Comparison of ENCODE assay signal across 8 cellular contexts in the genomic region with DNA sequence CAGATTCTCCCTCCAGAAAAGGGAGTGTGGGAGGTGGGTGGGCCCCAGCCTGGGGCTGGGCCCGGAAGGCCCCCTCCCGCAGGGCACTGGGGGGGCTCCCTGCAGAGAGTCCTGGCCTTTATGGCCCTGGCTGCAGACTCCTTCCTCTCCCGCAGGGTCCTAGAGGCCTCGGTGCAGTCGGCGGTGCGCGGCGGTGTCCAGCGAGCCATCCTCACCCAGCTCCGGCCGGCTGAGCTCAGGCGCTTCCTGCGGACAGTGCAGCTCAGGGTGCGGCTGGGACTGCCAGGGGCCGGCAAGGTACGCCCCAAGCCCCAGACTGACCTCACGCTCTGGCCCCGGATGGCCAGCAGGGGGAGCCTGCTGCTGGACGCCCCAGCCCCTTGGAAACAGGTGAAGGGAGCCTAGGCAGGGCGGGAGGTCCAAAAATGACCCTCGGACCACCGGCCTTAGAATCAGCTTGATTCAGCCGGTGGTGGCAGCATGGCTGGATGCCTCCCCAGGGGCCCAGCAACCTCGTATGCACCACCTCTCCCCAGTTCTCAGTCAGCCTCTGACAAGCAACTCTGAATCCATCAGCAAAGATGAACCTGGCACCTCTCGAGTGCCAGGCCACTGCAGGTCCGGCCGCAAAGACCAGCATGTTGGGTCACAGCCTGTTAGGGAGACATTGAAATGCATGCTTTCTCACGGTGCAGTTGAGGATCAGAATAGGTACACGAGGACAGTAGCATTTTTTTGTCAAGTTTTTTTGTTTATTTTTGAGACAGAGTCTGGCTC. TPM values are rescaled to one million over a fixed set of nuclear protein-coding genes. Genes with fewer than 3 reads are reported as not detected.
DNase-seq lines count a peak whose midpoint lies in the region; ATAC-seq, FAIRE-seq and TF ChIP-seq lines count a peak whose summit lies in the region.

No MANE protein-coding gene starts in this region.

- in situ Hi-C loops in K562 (cut with MboI), result no loop called here

- no peaks in the 10 kb centered on the region for H3K9me3 Mint-ChIP-seq in CD8-positive, alpha-beta memory T cell

- no peaks in the 10 kb centered on the region for H3K36me3 ChIP-seq in CD8-positive, alpha-beta memory T cell (ENCODE audit: insufficient read depth, low read length)
- H3K36me3 ChIP-seq in HEK293 (ENCODE audit: control insufficient read depth in 2 of 2, insufficient read depth in 1 of 2, low read length in 2 of 2) (peaks cover 0 to 9% of the 10 kb centered on the region in 2 experiments; a peak in 1 of 3 replicates), RWPE2 (ENCODE audit: low read depth) (no peaks in the 10 kb centered on the region), K562 (ENCODE audit: control insufficient read depth, insufficient read depth, low read length) (peaks cover 27% of the 10 kb centered on the region; the same call in 2 of the 3 replicates)

- FAIRE-seq in K562 (lab: Jason Lieb, UNC), result peak; percentile 74

- 0 out of 2 replicates have a peak overlapping the region, but pooled peaks have one; percentile 21 for H2AFZ ChIP-seq in K562 (ENCODE audit: low read depth, low read length)

- H3K27ac ChIP-seq in CD8-positive, alpha-beta memory T cell (ENCODE audit: low read depth, low read length), result peak overlapping the region; percentile 18
- H3K27ac ChIP-seq in HEK293 (ENCODE audit: extremely low read depth, low read depth, low read length) (no peak overlapping the region), RWPE2 (ENCODE audit: poor library complexity, severe bottlenecking) (no peak overlapping the region), K562 (ENCODE audit: extremely low read depth, low read depth, low read length) (peak overlapping the region; percentile 80; the same call in 2 of the 3 replicates)

- ATAC-seq in RWPE2 (ENCODE audit: low read depth) (peak; percentile 67), K562 (peak; percentile 78), GM19397 (IDR thresholded peaks at IDR 0.05; ENCODE audit: unreplicated experiment) (no peak)

- CTCF ChIA-PET in CD8-positive, alpha-beta memory T cell (lab: Charles Lee), result interaction anchor here (1.2 to 1.7 kb wide), 2 partner anchors 13 to 107 kb away, joined by 3 to 6 read pairs; no protein-coding TSS in a partner anchor
- CTCF ChIA-PET in HEK293 (lab: Yijun Ruan, JAX) (interaction anchor here (0.6 to 2.5 kb wide), 19 partner anchors 9 to 554 kb away, joined by 3 to 14 read pairs (median 4); no protein-coding TSS in a partner anchor), K562 (lab: Yijun Ruan, JAX; ENCODE audit: low intra/inter-chr PET ratio) (interaction anchor here (0.6 to 1.1 kb wide), 4 partner anchors 53 to 236 kb away, joined by 3 to 4 read pairs (median 3); no protein-coding TSS in a partner anchor)

- DNase-seq in CD8-positive, alpha-beta memory T cell, result peak; percentile 14 to 57 (median 26)
- DNase-seq in RWPE2 (ENCODE audit: low spot score) (no peak), K562 (ENCODE audit: extremely low read depth in 1 of 4, low spot score in 3 of 4) (peak; percentile 89 to 94 (median 92)), skeletal muscle cell (ENCODE audit: low read depth) (no peak), COR-L47 (lab: John Stamatoyannopoulos, UW) (no peak)

- H3K9me3 ChIP-seq in CD8-positive, alpha-beta memory T cell (ENCODE audit: low read length), result no peaks in the 10 kb centered on the region
- no peaks in the 10 kb centered on the region for H3K9me3 ChIP-seq in HEK293 (ENCODE audit: control insufficient read depth, insufficient read depth, low read depth, low read length)
- H3K9me3 ChIP-seq in RWPE2 (ENCODE audit: severe bottlenecking), result no peaks in the 10 kb centered on the region
- no peaks in the 10 kb centered on the region for H3K9me3 ChIP-seq in K562 (replicated peaks; ENCODE audit: control insufficient read depth, insufficient read depth, low read depth, low read length)
- H3K9me3 ChIP-seq in iPS-18c (ENCODE audit: control insufficient read depth, insufficient read depth, low read length), result no peaks in the 10 kb centered on the region

- WGBS in K562 (ENCODE audit: insufficient coverage, low coverage, missing lambda C conversion rate), result 12% methylated on average over 29 of the region's 30 CpGs

- peak overlapping the region in 3 of 8 donors; percentile 17 to 68 (median 22) for H3K27ac Mint-ChIP-seq in CD8-positive, alpha-beta memory T cell

- intact Hi-C loops in K562 (cut with micrococcal nuclease), result loop anchor here (1.0 kb wide), 1 partner anchor 18 kb away; no protein-coding TSS in a partner anchor

- peak overlapping the region; percentile 35 for H3K4me2 ChIP-seq in K562 (ENCODE audit: insufficient read depth, low read length)

- H3K9ac ChIP-seq in K562 (ENCODE audit: insufficient read depth in 1 of 2, low read depth in 2 of 2, low read length in 2 of 2), result peak overlapping the region; percentile 10 to 85; a peak in 3 of 4 replicates

- H3K9me1 ChIP-seq in K562 (ENCODE audit: control insufficient read depth, insufficient read depth, low read length), result no peaks in the 10 kb centered on the region

- peak; percentile 67 to 83 for TF ChIP-seq RAD21 in K562 (CRISPR knock-in tag; conservative IDR thresholded peaks at IDR 0.05 in 1 of 2, IDR thresholded peaks at IDR 0.05 in 1 of 2)

- no TSS peak for BruUV-seq in K562 (replicated peaks; lab: Mats Ljungman, UMichigan)

- TF ChIP-seq CTCF in HEK293 (tag by site-specific recombination; IDR thresholded peaks at IDR 0.05) (peak; percentile 72), RWPE2 (IDR thresholded peaks at IDR 0.05; ENCODE audit: poor library complexity, severe bottlenecking) (peak; percentile 86), K562 (IDR thresholded peaks at IDR 0.05 in 2 of 3, conservative IDR thresholded peaks at IDR 0.05 in 1 of 3; ENCODE audit: insufficient read depth in 2 of 3, low read depth in 1 of 3, low read length in 3 of 3) (peak; percentile 90 to 96 (median 92))

- peak overlapping the region; percentile 45 for H3K4me3 ChIP-seq in CD8-positive, alpha-beta memory T cell (ENCODE audit: low read length)
- no peak overlapping the region for H3K4me3 ChIP-seq in HEK293 (ENCODE audit: low read depth, low read length)
- H3K4me3 ChIP-seq in RWPE2 (ENCODE audit: severe bottlenecking), result no peak overlapping the region
- H3K4me3 ChIP-seq in K562, result no peak overlapping the region
- H3K4me3 ChIP-seq in iPS-18c (ENCODE audit: insufficient read depth, low read depth, low read length), result peak overlapping the region; percentile 24
- H3K4me3 ChIP-seq in skeletal muscle cell (ENCODE audit: low read depth, low read length), result peak overlapping the region; percentile 28

- peak overlapping the region in 6 of 7 donors; percentile 34 to 85 (median 46) for H3K4me3 Mint-ChIP-seq in CD8-positive, alpha-beta memory T cell

- H3K79me2 ChIP-seq in K562 (ENCODE audit: control insufficient read depth, insufficient read depth, low read length), result peaks cover 5% of the 10 kb centered on the region; the same call in 2 of the 3 replicates

- H4K20me1 ChIP-seq in K562 (replicated peaks; ENCODE audit: control insufficient read depth, insufficient read depth, low read length), result no peaks in the 10 kb centered on the region

- POLR2A ChIA-PET in CD8-positive, alpha-beta memory T cell (lab: Charles Lee), result interaction anchor here (0.9 kb wide), 1 partner anchor 21 kb away, joined by 4 read pairs; a partner anchor contains a TSS
- POLR2A ChIA-PET in HEK293 (lab: Yijun Ruan, JAX), result no interaction called here
- POLR2A ChIA-PET in K562 (lab: Yijun Ruan, JAX), result interaction anchor here (0.8 to 5.4 kb wide), 8 partner anchors 9 to 127 kb away, joined by 3 to 115 read pairs (median 10); a partner anchor contains a TSS

- H3K27me3 ChIP-seq in CD8-positive, alpha-beta memory T cell (ENCODE audit: insufficient read depth, low read length, poor library complexity, severe bottlenecking), result no peaks in the 10 kb centered on the region
- no peaks in the 10 kb centered on the region for H3K27me3 ChIP-seq in RWPE2 (ENCODE audit: insufficient read depth, poor library complexity, severe bottlenecking)
- no peaks in the 10 kb centered on the region for H3K27me3 ChIP-seq in K562 (ENCODE audit: control insufficient read depth in 2 of 2, insufficient read depth in 2 of 2, low read length in 2 of 2)

- peak; percentile 47; the same call in 1 of the 2 replicates for TF ChIP-seq EP300 in K562 (IDR thresholded peaks at IDR 0.05; ENCODE audit: low read length)

- peaks cover 0 to 7% (median 3%) of the 10 kb centered on the region in 3 donors for H3K4me1 Mint-ChIP-seq in CD8-positive, alpha-beta memory T cell

- peaks cover 0 to 3% of the 10 kb centered on the region in 2 donors for H3K27me3 Mint-ChIP-seq in CD8-positive, alpha-beta memory T cell

- H3K36me3 Mint-ChIP-seq in CD8-positive, alpha-beta memory T cell, result peaks cover 0 to 6% (median 0%) of the 10 kb centered on the region in 3 donors

- peak; percentile 66 for TF ChIP-seq POLR2A in K562 (conservative IDR thresholded peaks at IDR 0.05)

- peaks cover 19% of the 10 kb centered on the region for H3K4me1 ChIP-seq in CD8-positive, alpha-beta memory T cell (ENCODE audit: insufficient read depth, low read length)
- no peaks in the 10 kb centered on the region for H3K4me1 ChIP-seq in HEK293 (ENCODE audit: control insufficient read depth, insufficient read depth, low read length)
- peaks cover 7% of the 10 kb centered on the region for H3K4me1 ChIP-seq in RWPE2 (ENCODE audit: insufficient read depth, poor library complexity, severe bottlenecking)
- peaks cover 45 to 66% of the 10 kb centered on the region in 2 experiments for H3K4me1 ChIP-seq in K562 (replicated peaks in 1 of 2; ENCODE audit: control insufficient read depth in 2 of 2, insufficient read depth in 2 of 2, low read length in 2 of 2)

RNA-seq across cellular contexts. Expression of a gene that starts 20.6 kb away (rescaled TPM):
- total RNA-seq in CD8-positive, alpha-beta memory T cell, result 10 to 100 TPM; 13.5 to 16.3 TPM
- 10.0 TPM for polyA plus RNA-seq in CD8-positive, alpha-beta memory T cell
- 242 and 493 TPM in 2 replicates for total RNA-seq in K562 (2011; cell fraction: chromatin; rRNA removed; ENCODE audit: low replicate concordance)
- 319 and 327 TPM in 2 replicates for total RNA-seq in K562 (2011; cell fraction: nucleolus; rRNA removed)
- 296 TPM in 2 replicates for total RNA-seq in K562 (2011; cell fraction: nucleoplasm; rRNA removed)
- total RNA-seq in K562 (2014; rRNA removed), result 77.9 and 94.5 TPM in 2 replicates
- total RNA-seq in K562 (2014; rRNA removed; fragmentation: Illumina TruSeq; extraction: Trizol), result 45.3 and 45.6 TPM in 2 replicates
- 65.4 and 66.1 TPM in 2 replicates for total RNA-seq in K562 (2015; rRNA removed; fragmentation: Illumina TruSeq; extraction: Trizol)
- total RNA-seq in K562 (2021), result 94.1 and 104 TPM in 2 replicates
- polyA plus RNA-seq in K562 (2011; rRNA removed), result 47.6 and 56.6 TPM in 2 replicates
- polyA plus RNA-seq in K562 (2011; cell fraction: cytosol; rRNA removed), result 49.3 and 67.6 TPM in 2 replicates
- polyA plus RNA-seq in K562 (2011; cell fraction: nucleus; rRNA removed), result 62.6 and 87.9 TPM in 2 replicates
- polyA plus RNA-seq in K562 (2012), result 59.9 and 109 TPM in 2 replicates
- 62.6 and 78.7 TPM in 2 replicates for polyA plus RNA-seq in K562 (2014; fragmentation: Illumina TruSeq; extraction: Trizol)
- 1 to 10 TPM; 5.0 to 5.4 TPM for polyA plus RNA-seq in K562 (2014; fragmentation: Nextera tagmentation; extraction: Ambion mirVana)
- 57.3 and 72.7 TPM in 2 replicates for polyA plus RNA-seq in K562 (2014; rRNA removed)
- 103 and 105 TPM in 2 replicates for polyA minus RNA-seq in K562 (2011; rRNA and poly(A)+ RNA removed)
- 72.6 and 84.0 TPM in 2 replicates for polyA minus RNA-seq in K562 (2011; cell fraction: cytosol; rRNA and poly(A)+ RNA removed)
- 87.4 and 136 TPM in 2 replicates for polyA minus RNA-seq in K562 (2011; cell fraction: nucleus; rRNA and poly(A)+ RNA removed)

RNA-seq across cellular contexts. Expression of a gene that starts 20.8 kb away (rescaled TPM):
- 1 to 10 TPM; 8.9 to 9.3 TPM for total RNA-seq in CD8-positive, alpha-beta memory T cell
- polyA plus RNA-seq in CD8-positive, alpha-beta memory T cell, result 1.7 TPM
- total RNA-seq in K562 (2011; cell fraction: chromatin; rRNA removed; ENCODE audit: low replicate concordance), result 146 and 184 TPM in 2 replicates
- total RNA-seq in K562 (2011; cell fraction: nucleolus; rRNA removed), result 89.9 and 94.4 TPM in 2 replicates
- total RNA-seq in K562 (2011; cell fraction: nucleoplasm; rRNA removed), result 121 and 143 TPM in 2 replicates
- total RNA-seq in K562 (2014; rRNA removed) (10.0 and 10.6 TPM in 2 replicates), K562 (2014; rRNA removed; fragmentation: Illumina TruSeq; extraction: Trizol) (11.4 TPM in 2 replicates), K562 (2015; rRNA removed; fragmentation: Illumina TruSeq; extraction: Trizol) (13.6 and 13.9 TPM in 2 replicates), K562 (2021) (21.8 and 22.5 TPM in 2 replicates)
- polyA plus RNA-seq in K562 (2011; rRNA removed) (13.6 and 22.6 TPM in 2 replicates), K562 (2014; fragmentation: Illumina TruSeq; extraction: Trizol) (18.3 and 20.9 TPM in 2 replicates), K562 (2014; fragmentation: Nextera tagmentation; extraction: Ambion mirVana) (1 to 10 TPM; 2.0 to 3.1 TPM), K562 (2014; rRNA removed) (21.5 and 23.1 TPM in 2 replicates)
- polyA plus RNA-seq in K562 (2011; cell fraction: cytosol; rRNA removed), result 10.5 and 18.0 TPM in 2 replicates
- 89.4 and 98.5 TPM in 2 replicates for polyA plus RNA-seq in K562 (2011; cell fraction: nucleus; rRNA removed)
- 16.6 and 16.7 TPM in 2 replicates for polyA plus RNA-seq in K562 (2012)
- polyA minus RNA-seq in K562 (2011; rRNA and poly(A)+ RNA removed), result 19.0 and 22.2 TPM in 2 replicates
- 10.5 and 10.8 TPM in 2 replicates for polyA minus RNA-seq in K562 (2011; cell fraction: cytosol; rRNA and poly(A)+ RNA removed)
- polyA minus RNA-seq in K562 (2011; cell fraction: nucleus; rRNA and poly(A)+ RNA removed), result 18.2 and 38.1 TPM in 2 replicates

RNA-seq across cellular contexts. Expression of a gene that starts 23.2 kb away (rescaled TPM):
- not detected for total RNA-seq in CD8-positive, alpha-beta memory T cell
- polyA plus RNA-seq in CD8-positive, alpha-beta memory T cell, result 0.81 TPM
- 2.8 and 5.6 TPM in 2 replicates for total RNA-seq in K562 (2011; cell fraction: chromatin; rRNA removed; ENCODE audit: low replicate concordance)
- 2.3 and 3.4 TPM in 2 replicates for total RNA-seq in K562 (2011; cell fraction: nucleolus; rRNA removed)
- 2.1 TPM in 2 replicates for total RNA-seq in K562 (2011; cell fraction: nucleoplasm; rRNA removed)
- total RNA-seq in K562 (2014; rRNA removed), result 0.37 and 0.73 TPM in 2 replicates
- 0.10 and 0.29 TPM in 2 replicates for total RNA-seq in K562 (2014; rRNA removed; fragmentation: Illumina TruSeq; extraction: Trizol)
- 0.22 and 0.53 TPM in 2 replicates for total RNA-seq in K562 (2015; rRNA removed; fragmentation: Illumina TruSeq; extraction: Trizol)
- 0.82 and 1.2 TPM in 2 replicates for total RNA-seq in K562 (2021)
- polyA plus RNA-seq in K562 (2011; rRNA removed), result 0.29 and 0.73 TPM in 2 replicates
- 0.31 and 0.53 TPM in 2 replicates for polyA plus RNA-seq in K562 (2011; cell fraction: cytosol; rRNA removed)
- 2.2 and 3.2 TPM in 2 replicates for polyA plus RNA-seq in K562 (2011; cell fraction: nucleus; rRNA removed)
- 0.48 and 2.0 TPM in 2 replicates for polyA plus RNA-seq in K562 (2012)
- 0.29 and 0.31 TPM in 2 replicates for polyA plus RNA-seq in K562 (2014; fragmentation: Illumina TruSeq; extraction: Trizol)
- not detected for polyA plus RNA-seq in K562 (2014; fragmentation: Nextera tagmentation; extraction: Ambion mirVana)
- 0.86 and 0.94 TPM in 2 replicates for polyA plus RNA-seq in K562 (2014; rRNA removed)
- 0.14 and 0.27 TPM in 2 replicates for polyA minus RNA-seq in K562 (2011; rRNA and poly(A)+ RNA removed)
- 0.38 and 0.91 TPM in 2 replicates for polyA minus RNA-seq in K562 (2011; cell fraction: cytosol; rRNA and poly(A)+ RNA removed)
- 0.78 and 0.81 TPM in 2 replicates for polyA minus RNA-seq in K562 (2011; cell fraction: nucleus; rRNA and poly(A)+ RNA removed)

RNA-seq across cellular contexts. Expression of a gene that starts 49.2 kb away (rescaled TPM):
- total RNA-seq in CD8-positive, alpha-beta memory T cell, result 10 to 100 TPM in 1 of 2 experiments, 1 to 10 TPM in 1; 9.7 to 10.6 TPM
- polyA plus RNA-seq in CD8-positive, alpha-beta memory T cell, result 103 TPM
- total RNA-seq in K562 (2011; cell fraction: chromatin; rRNA removed; ENCODE audit: low replicate concordance), result 54.8 and 123 TPM in 2 replicates
- total RNA-seq in K562 (2011; cell fraction: nucleolus; rRNA removed), result 175 TPM in 2 replicates
- 116 and 126 TPM in 2 replicates for total RNA-seq in K562 (2011; cell fraction: nucleoplasm; rRNA removed)
- 89.3 and 118 TPM in 2 replicates for total RNA-seq in K562 (2014; rRNA removed)
- total RNA-seq in K562 (2014; rRNA removed; fragmentation: Illumina TruSeq; extraction: Trizol), result 15.5 and 26.8 TPM in 2 replicates
- total RNA-seq in K562 (2015; rRNA removed; fragmentation: Illumina TruSeq; extraction: Trizol), result 53.7 and 57.5 TPM in 2 replicates
- total RNA-seq in K562 (2021), result 81.6 and 85.8 TPM in 2 replicates
- polyA plus RNA-seq in K562 (2011; rRNA removed), result 48.5 and 76.2 TPM in 2 replicates
- polyA plus RNA-seq in K562 (2011; cell fraction: cytosol; rRNA removed), result 121 and 255 TPM in 2 replicates
- 125 and 161 TPM in 2 replicates for polyA plus RNA-seq in K562 (2011; cell fraction: nucleus; rRNA removed)
- polyA plus RNA-seq in K562 (2012), result 83.4 and 188 TPM in 2 replicates
- 81.4 and 99.0 TPM in 2 replicates for polyA plus RNA-seq in K562 (2014; fragmentation: Illumina TruSeq; extraction: Trizol)
- 10 to 100 TPM; 31.4 to 51.5 TPM for polyA plus RNA-seq in K562 (2014; fragmentation: Nextera tagmentation; extraction: Ambion mirVana)
- polyA plus RNA-seq in K562 (2014; rRNA removed), result 105 TPM in 2 replicates
- polyA minus RNA-seq in K562 (2011; rRNA and poly(A)+ RNA removed), result 17.2 and 22.0 TPM in 2 replicates
- polyA minus RNA-seq in K562 (2011; cell fraction: cytosol; rRNA and poly(A)+ RNA removed), result 47.0 and 66.3 TPM in 2 replicates
- polyA minus RNA-seq in K562 (2011; cell fraction: nucleus; rRNA and poly(A)+ RNA removed), result 18.8 and 20.9 TPM in 2 replicates

Comparison
In these comparisons a context has a peak if more than half of its experiments do, and no peak if none do; other contexts are left out.
1. DNase-seq: peak in CD8-positive, alpha-beta memory T cell (5 of 5) and K562 (4 of 4); none in RWPE2 (single experiment), skeletal muscle cell (single experiment) and COR-L47 (single experiment).
2. H3K27ac ChIP-seq: peak in CD8-positive, alpha-beta memory T cell (single experiment) and K562 (single experiment); none in HEK293 (single experiment) and RWPE2 (single experiment).
3. H3K4me3 ChIP-seq: peak in CD8-positive, alpha-beta memory T cell (single experiment), iPS-18c (single experiment) and skeletal muscle cell (single experiment); none in HEK293 (single experiment), RWPE2 (single experiment) and K562 (single experiment).
4. Peak in every context shown above with its lines, with median percentiles within 50 percentile points of each other: CTCF ChIP-seq.